13 cellular contexts compared by ENCODE assay signal in the genomic region with DNA sequence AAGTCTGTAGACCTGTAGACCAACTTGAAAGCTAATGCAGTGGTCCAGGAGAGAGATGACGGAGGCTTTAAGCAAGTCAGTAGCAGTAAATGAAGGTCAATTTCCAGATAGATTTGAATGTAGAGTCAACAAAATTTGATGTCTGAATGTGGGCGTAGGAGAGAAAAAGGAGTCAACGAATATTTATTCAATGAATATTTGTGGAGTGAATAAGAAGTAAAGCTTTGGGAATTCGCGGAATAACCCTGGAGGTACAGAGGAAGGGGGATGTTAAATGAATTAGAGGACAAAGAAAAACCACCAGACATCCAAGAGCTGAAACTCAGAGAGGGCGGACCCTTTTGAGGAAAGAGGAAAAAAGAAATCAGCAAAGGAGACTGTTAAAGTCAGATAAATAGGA. TPM values are rescaled to one million over a fixed set of nuclear protein-coding genes. Genes with fewer than 3 reads are reported as not detected.
DNase-seq lines count a peak whose midpoint lies in the region; ATAC-seq, FAIRE-seq and TF ChIP-seq lines count a peak whose summit lies in the region.
"Had no signal": no experiment of that assay in that cellular context is flagged by ENCODE, and none has a peak within 500 bp of the region (broad histone marks: within the 10 kb centered on the region; RNA-seq: fewer than 3 reads in every experiment).

No MANE protein-coding gene starts in this region.

- H3K36me3 ChIP-seq in astrocyte (ENCODE audit: insufficient read depth, low read length): no peaks in the 10 kb centered on the region
- no peaks in the 10 kb centered on the region for H3K36me3 ChIP-seq in gastroesophageal sphincter
- H3K36me3 ChIP-seq in stomach smooth muscle (ENCODE audit: control insufficient read depth in 2 of 2, insufficient read depth in 2 of 2, low read length in 2 of 2): no peaks in the 10 kb centered on the region
- H3K36me3 ChIP-seq in Peyer's patch: no peaks in the 10 kb centered on the region
- H3K36me3 ChIP-seq: heart left ventricle, prostate gland had no signal

- peak overlapping the region; percentile 76 for H3K9ac ChIP-seq in astrocyte (ENCODE audit: low read length)
- H3K9ac ChIP-seq in stomach smooth muscle (ENCODE audit: low read length in 2 of 2): no peak overlapping the region

- H3K27ac ChIP-seq in astrocyte (ENCODE audit: low read depth, low read length) (peak overlapping the region; percentile 91), gastroesophageal sphincter (peak overlapping the region; percentile 72 to 98 (median 86)), stomach smooth muscle (ENCODE audit: low read length) (peak overlapping the region; percentile 7), Peyer's patch (peak overlapping the region in 1 of 4 donors; percentile 12)
- H3K27ac ChIP-seq: dorsolateral prefrontal cortex, PC-9, prostate gland had no signal

- no peak overlapping the region for H3K4me3 Mint-ChIP-seq in astrocyte (ENCODE audit: unreplicated experiment)
- H3K4me3 Mint-ChIP-seq: activated naive CD4-positive, alpha-beta T cell treated with anti-CD3 and anti-CD28 coated beads, Interleukin-2, amount 50 U/mL, for 24 hours had no signal

- peaks cover 18% of the 10 kb centered on the region for H3K4me1 Mint-ChIP-seq in astrocyte (ENCODE audit: low read depth, unreplicated experiment)

- WGBS in gastroesophageal sphincter (ENCODE audit: low coverage in 1 of 2), 2 donors: 28 to 57% methylated on average over 5 to 6 of the region's 6 CpGs

- H3K4me3 ChIP-seq in astrocyte (ENCODE audit: insufficient read depth, low read depth, low read length) (peak overlapping the region; percentile 37), gastroesophageal sphincter (no peak overlapping the region), stomach smooth muscle (ENCODE audit: low read length in 2 of 2) (peak overlapping the region in 1 of 2 donors; percentile 50), Peyer's patch (no peak overlapping the region)
- H3K4me3 ChIP-seq: dorsolateral prefrontal cortex, heart left ventricle, PC-9, prostate gland had no signal

- peak overlapping the region; percentile 90 for H3K27ac Mint-ChIP-seq in astrocyte (ENCODE audit: unreplicated experiment)
- H3K27ac Mint-ChIP-seq: activated naive CD4-positive, alpha-beta T cell treated with anti-CD3 and anti-CD28 coated beads, Interleukin-2, amount 50 U/mL, for 24 hours had no signal

- no peaks in the 10 kb centered on the region for H3K9me3 Mint-ChIP-seq in astrocyte (ENCODE audit: unreplicated experiment)
- H3K9me3 Mint-ChIP-seq: activated naive CD4-positive, alpha-beta T cell treated with anti-CD3 and anti-CD28 coated beads, Interleukin-2, amount 50 U/mL, for 24 hours had no signal

- DNase-seq in H4 (ENCODE audit: low spot score) (peak; percentile 49), astrocyte (ENCODE audit: low read depth) (peak; percentile 95), Peyer's patch (no peak), NCI-H748 treated with DMSO at 0.1 percent for 48 hours (lab: John Stamatoyannopoulos, UW) (no peak)
- DNase-seq: dorsolateral prefrontal cortex, heart left ventricle, NCI-H345, PC-9 had no signal

- H3K4me2 ChIP-seq in astrocyte (ENCODE audit: low read length): peak overlapping the region; percentile 80
- H3K4me2 ChIP-seq: PC-9 had no signal

- peaks cover 20% of the 10 kb centered on the region for H3K79me2 ChIP-seq in astrocyte (ENCODE audit: insufficient read depth, low read length)

- no peak for ATAC-seq in gastroesophageal sphincter
- ATAC-seq in HG03045 (IDR thresholded peaks at IDR 0.05; ENCODE audit: unreplicated experiment): no peak

- H3K4me1 ChIP-seq in astrocyte (ENCODE audit: insufficient read depth, low read length): peaks cover 52% of the 10 kb centered on the region
- peaks cover 6 to 56% (median 10%) of the 10 kb centered on the region in 3 donors for H3K4me1 ChIP-seq in gastroesophageal sphincter
- H3K4me1 ChIP-seq in stomach smooth muscle (ENCODE audit: control insufficient read depth, insufficient read depth, low read length): peaks cover 14% of the 10 kb centered on the region
- peaks cover 0 to 6% (median 0%) of the 10 kb centered on the region in 4 donors for H3K4me1 ChIP-seq in Peyer's patch
- H3K4me1 ChIP-seq: prostate gland had no signal

- no peak for TF ChIP-seq CTCF in astrocyte (IDR thresholded peaks at IDR 0.05; ENCODE audit: insufficient read depth, low read depth, low read length)
- no peak for TF ChIP-seq CTCF in gastroesophageal sphincter (IDR thresholded peaks at IDR 0.05)
- TF ChIP-seq CTCF in Peyer's patch (IDR thresholded peaks at IDR 0.05): no peak

- no peaks in the 10 kb centered on the region for H3K36me3 Mint-ChIP-seq in astrocyte (ENCODE audit: low read depth, unreplicated experiment)
- H3K36me3 Mint-ChIP-seq: activated naive CD4-positive, alpha-beta T cell treated with anti-CD3 and anti-CD28 coated beads, Interleukin-2, amount 50 U/mL, for 24 hours had no signal

- TF ChIP-seq POLR2A in gastroesophageal sphincter (IDR thresholded peaks at IDR 0.05) (no peak), Peyer's patch (IDR thresholded peaks at IDR 0.05) (no peak)

- no peak for TF ChIP-seq EP300 in gastroesophageal sphincter (IDR thresholded peaks at IDR 0.05)

- H3K27me3 ChIP-seq in astrocyte (ENCODE audit: insufficient read depth, low read length) (no peaks in the 10 kb centered on the region), gastroesophageal sphincter (no peaks in the 10 kb centered on the region), stomach smooth muscle (ENCODE audit: control insufficient read depth in 1 of 2, insufficient read depth in 2 of 2, low read length in 2 of 2) (no peaks in the 10 kb centered on the region), Peyer's patch (no peaks in the 10 kb centered on the region)
- H3K27me3 ChIP-seq: dorsolateral prefrontal cortex had no signal

- no peaks in the 10 kb centered on the region for H4K20me1 ChIP-seq in astrocyte (ENCODE audit: insufficient read depth, low read length)

- H3K9me3 ChIP-seq in astrocyte (ENCODE audit: insufficient read depth, low read depth, low read length) (no peaks in the 10 kb centered on the region), gastroesophageal sphincter (no peaks in the 10 kb centered on the region), stomach smooth muscle (ENCODE audit: control insufficient read depth in 2 of 2, low read length in 2 of 2) (no peaks in the 10 kb centered on the region), Peyer's patch (no peaks in the 10 kb centered on the region)
- H3K9me3 ChIP-seq: heart left ventricle, prostate gland had no signal

- no peak overlapping the region for H2AFZ ChIP-seq in astrocyte (ENCODE audit: low read depth, low read length)
- H2AFZ ChIP-seq: PC-9 had no signal

- no peaks in the 10 kb centered on the region for H3K27me3 Mint-ChIP-seq in astrocyte (ENCODE audit: low read depth, unreplicated experiment)

- peak; percentile 23 for FAIRE-seq in astrocyte (lab: Jason Lieb, UNC)

RNA-seq across cellular contexts. Expression of gene PLOD2, which starts 4.4 kb away (rescaled TPM):
- total RNA-seq in H4 (2014; rRNA removed; shearing (Covaris generic)): 130 and 189 TPM in 2 replicates
- total RNA-seq in astrocyte: 117 and 151 TPM in 2 replicates
- 100 to 1,000 TPM in 2 of 4 donors, 10 to 100 TPM in 2; 55.1 to 100 (median 89.2) TPM for total RNA-seq in gastroesophageal sphincter
- total RNA-seq in Peyer's patch: 10 to 100 TPM in 3 of 4 donors, 1 to 10 TPM in 1; 9.9 to 78.8 (median 56.0) TPM

Comparison
In these comparisons a context has a peak if more than half of its experiments do, and no peak if none do; other contexts are left out.
1. DNase-seq: peak in H4 (single experiment) and astrocyte (single experiment); none in Peyer's patch (0 of 3) and NCI-H748 treated with DMSO at 0.1 percent for 48 hours (single experiment).